In the genomic region with DNA sequence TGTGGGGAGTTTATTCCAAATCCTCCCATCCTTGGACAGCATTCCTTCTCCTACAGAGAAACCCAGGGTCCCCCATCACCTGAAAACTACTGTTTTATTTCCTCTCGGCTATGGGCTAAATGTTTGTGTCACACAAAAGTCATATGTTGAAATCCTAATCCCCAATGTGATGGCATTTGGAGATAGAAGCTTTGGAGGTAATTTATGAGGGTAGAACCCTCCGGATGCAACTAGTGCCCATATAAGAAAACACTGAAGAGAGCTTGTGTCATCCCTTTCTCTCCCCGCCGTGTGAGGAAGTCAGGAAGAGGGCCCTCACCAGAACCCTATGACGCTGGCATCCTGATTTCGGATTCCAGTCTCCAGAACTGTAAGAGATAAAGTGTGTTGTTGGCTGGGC, we compare ENCODE assay signal across 32 cellular contexts.
"Had no signal": no experiment of that assay in that cellular context is flagged by ENCODE, and none has a peak within 500 bp of the region (broad histone marks: within the 10 kb centered on the region; RNA-seq: fewer than 3 reads in every experiment).

No MANE protein-coding gene starts in this region.

- H3K27me3 ChIP-seq: adrenal gland, body of pancreas, brain microvascular endothelial cell, breast epithelium had no signal

- H3K27me3 Mint-ChIP-seq: activated naive CD8-positive, alpha-beta T cell treated with anti-CD3 and anti-CD28 coated beads for 36 hours had no signal

- H3K9me3 ChIP-seq: adrenal gland, body of pancreas, breast epithelium had no signal

- H3K4me3 ChIP-seq: adrenal gland, body of pancreas, breast epithelium had no signal

- H3K36me3 Mint-ChIP-seq: activated CD4-positive, alpha-beta memory T cell treated with anti-CD3 and anti-CD28 coated beads for 36 hours; activated naive CD8-positive, alpha-beta T cell treated with anti-CD3 and anti-CD28 coated beads for 36 hours; T-cell had no signal

- H3K36me3 ChIP-seq: adrenal gland, brain microvascular endothelial cell, breast epithelium had no signal

- H3K27ac ChIP-seq: adrenal gland, body of pancreas, brain microvascular endothelial cell, breast epithelium, VCaP had no signal

- H3K4me1 ChIP-seq: adrenal gland, body of pancreas, breast epithelium had no signal

- H3K4me1 Mint-ChIP-seq: activated B cell treated with CpG ODN at 0.5 μM for 24 hours; activated T-helper 17 cell treated with anti-CD3 and anti-CD28 coated beads, Interleukin-2, amount 50 U/mL, for 72 hours; T-cell; T-helper 17 cell had no signal

- ATAC-seq: activated CD8-positive, alpha-beta T cell treated with anti-CD3 and anti-CD28 coated beads for 36 hours; activated naive CD4-positive, alpha-beta T cell treated with anti-CD3 and anti-CD28 coated beads, Interleukin-2, amount 50 U/mL, for 72 hours; activated T-cell treated with anti-CD3 and anti-CD28 coated beads, Interleukin-2, amount 50 U/mL, for 4 hours; activated T-cell treated with anti-CD3 and anti-CD28 coated beads, Interleukin-2, amount 50 U/mL, for 72 hours; activated T-helper 17 cell treated with anti-CD3 and anti-CD28 coated beads, Interleukin-2, amount 50 U/mL, for 72 hours; body of pancreas; T-cell; T-helper 17 cell had no signal

- H3K9me3 Mint-ChIP-seq: activated B cell treated with CpG ODN at 0.5 μM for 24 hours; activated CD4-positive, alpha-beta memory T cell treated with anti-CD3 and anti-CD28 coated beads for 36 hours; activated CD4-positive, alpha-beta T cell treated with anti-CD3 and anti-CD28 coated beads, Interleukin-2, amount 10 ng/mL, durations not matched to agents 24 days and 14 days; activated CD8-positive, alpha-beta T cell treated with anti-CD3 and anti-CD28 coated beads for 36 hours; activated naive CD4-positive, alpha-beta T cell treated with anti-CD3 and anti-CD28 coated beads for 36 hours; activated naive CD4-positive, alpha-beta T cell treated with anti-CD3 and anti-CD28 coated beads, Interleukin-2, amount 50 U/mL, for 72 hours; activated naive CD8-positive, alpha-beta T cell treated with anti-CD3 and anti-CD28 coated beads for 36 hours; activated T-cell treated with anti-CD3 and anti-CD28 coated beads, Interleukin-2, amount 50 U/mL, for 4 hours; activated T-helper 1 cell treated with anti-CD3 and anti-CD28 coated beads, Interleukin-12 subunit alpha, Interleukin-12 subunit beta, Interleukin-2, Interleukin-4 antibody, amounts not matched to agents 30 ng/mL and 10 ng/mL and 1 ng/mL, durations not matched to agents 14 hours and 24 hours and 36 hours; activated T-helper 17 cell treated with anti-CD3 and anti-CD28 coated beads, Interleukin-2, amount 50 U/mL, for 72 hours; T-cell had no signal

- H3K27ac Mint-ChIP-seq: activated B cell treated with CpG ODN at 0.5 μM for 24 hours; activated CD4-positive, alpha-beta memory T cell treated with anti-CD3 and anti-CD28 coated beads for 36 hours; activated CD4-positive, alpha-beta T cell treated with anti-CD3 and anti-CD28 coated beads, Interleukin-2, amount 10 ng/mL, durations not matched to agents 24 days and 14 days; activated CD8-positive, alpha-beta T cell treated with anti-CD3 and anti-CD28 coated beads for 36 hours; activated naive CD4-positive, alpha-beta T cell treated with anti-CD3 and anti-CD28 coated beads for 36 hours; activated naive CD4-positive, alpha-beta T cell treated with anti-CD3 and anti-CD28 coated beads, Interleukin-2, amount 50 U/mL, for 72 hours; activated naive CD8-positive, alpha-beta T cell treated with anti-CD3 and anti-CD28 coated beads for 36 hours; activated T-cell treated with anti-CD3 and anti-CD28 coated beads, Interleukin-2, amount 50 U/mL, for 72 hours; activated T-helper 1 cell treated with anti-CD3 and anti-CD28 coated beads, Interleukin-12 subunit alpha, Interleukin-12 subunit beta, Interleukin-2, Interleukin-4 antibody, amounts not matched to agents 30 ng/mL and 10 ng/mL and 1 ng/mL, durations not matched to agents 14 hours and 24 hours and 36 hours; activated T-helper 17 cell treated with anti-CD3 and anti-CD28 coated beads, Interleukin-2, amount 50 U/mL, for 72 hours; T-cell had no signal

- DNase-seq: activated B cell treated with CpG ODN at 0.5 μM for 24 hours; activated CD4-positive, alpha-beta memory T cell treated with anti-CD3 and anti-CD28 coated beads for 36 hours; activated CD4-positive, alpha-beta T cell treated with anti-CD3 and anti-CD28 coated beads for 4 hours; activated CD4-positive, alpha-beta T cell treated with anti-CD3 and anti-CD28 coated beads, Interleukin-2, amount 10 ng/mL, durations not matched to agents 24 days and 14 days; activated CD4-positive, alpha-beta T cell treated with anti-CD3 and anti-CD28 coated beads, Interleukin-2, amount 50 U/mL, for 1 hour; activated CD4-positive, alpha-beta T cell treated with anti-CD3 and anti-CD28 coated beads, Interleukin-2, amount 50 U/mL, for 4 hours; activated CD4-positive, CD25-positive, alpha-beta regulatory T cell treated with anti-CD3 and anti-CD28 coated beads, Interleukin-2, amount 50 U/mL, for 72 hours; activated CD8-positive, alpha-beta memory T cell treated with anti-CD3 and anti-CD28 coated beads, Interleukin-2, amount 50 U/mL, for 4 hours; activated CD8-positive, alpha-beta T cell treated with anti-CD3 and anti-CD28 coated beads for 36 hours; activated effector memory CD4-positive, alpha-beta T cell treated with anti-CD3 and anti-CD28 coated beads, Interleukin-2, amount 50 U/mL, for 16 hours; activated gamma-delta T cell treated with Interleukin-2 at 50 U/mL for 16 hours; activated naive CD4-positive, alpha-beta T cell; activated naive CD4-positive, alpha-beta T cell treated with anti-CD3 and anti-CD28 coated beads for 36 hours; activated naive CD4-positive, alpha-beta T cell treated with anti-CD3 and anti-CD28 coated beads, Interleukin-2, amount 50 U/mL, for 16 hours; activated naive CD8-positive, alpha-beta T cell treated with anti-CD3 and anti-CD28 coated beads for 36 hours; activated T-cell treated with anti-CD3 and anti-CD28 coated beads for 4 hours; activated T-cell treated with anti-CD3 and anti-CD28 coated beads, Interleukin-2, amount 50 U/mL, for 1 hour; activated T-cell treated with anti-CD3 and anti-CD28 coated beads, Interleukin-2, amount 50 U/mL, for 4 hours; activated T-cell treated with anti-CD3 and anti-CD28 coated beads, Interleukin-2, amount 50 U/mL, for 72 hours; adrenal gland; amniotic stem cell; aorta; body of pancreas; brain microvascular endothelial cell; central memory CD4-positive, alpha-beta T cell; T-cell; T-helper 17 cell had no signal

- H3K4me3 Mint-ChIP-seq: activated B cell treated with CpG ODN at 0.5 μM for 24 hours; activated CD4-positive, alpha-beta memory T cell treated with anti-CD3 and anti-CD28 coated beads for 36 hours; activated CD4-positive, alpha-beta T cell treated with anti-CD3 and anti-CD28 coated beads, Interleukin-2, amount 10 ng/mL, durations not matched to agents 24 days and 14 days; activated CD8-positive, alpha-beta T cell treated with anti-CD3 and anti-CD28 coated beads for 36 hours; activated naive CD4-positive, alpha-beta T cell treated with anti-CD3 and anti-CD28 coated beads for 36 hours; activated naive CD8-positive, alpha-beta T cell treated with anti-CD3 and anti-CD28 coated beads for 36 hours; activated T-cell treated with anti-CD3 and anti-CD28 coated beads, Interleukin-2, amount 50 U/mL, for 4 hours; activated T-cell treated with anti-CD3 and anti-CD28 coated beads, Interleukin-2, amount 50 U/mL, for 72 hours; activated T-helper 1 cell treated with anti-CD3 and anti-CD28 coated beads, Interleukin-12 subunit alpha, Interleukin-12 subunit beta, Interleukin-2, Interleukin-4 antibody, amounts not matched to agents 30 ng/mL and 10 ng/mL and 1 ng/mL, durations not matched to agents 14 hours and 24 hours and 36 hours; activated T-helper 17 cell treated with anti-CD3 and anti-CD28 coated beads, Interleukin-2, amount 50 U/mL, for 72 hours; T-cell; T-helper 17 cell had no signal
